Comparison of ENCODE assay signal across 2 cellular contexts in the genomic region with DNA sequence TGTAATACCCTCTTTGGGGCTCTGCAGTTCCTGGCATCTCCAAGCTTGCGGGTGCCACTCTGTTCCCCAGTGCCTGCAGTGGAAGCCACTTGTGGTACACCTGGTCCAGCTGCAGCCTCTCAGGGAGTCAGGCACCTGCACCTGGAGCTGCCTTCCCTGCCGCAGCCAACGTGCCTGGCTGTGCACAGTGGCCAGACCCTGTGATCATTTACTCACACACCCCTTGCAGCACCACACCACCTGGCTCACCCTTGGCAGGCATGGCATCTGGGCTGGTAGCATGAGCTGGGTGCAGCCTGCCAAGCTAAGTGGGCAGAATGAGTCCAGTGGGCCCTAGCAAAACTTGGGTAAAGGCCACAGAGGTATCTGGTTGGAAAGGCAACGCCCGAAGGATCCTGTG.
TF ChIP-seq lines count a peak whose summit lies in the region.

No MANE protein-coding gene starts in this region.

TF ChIP-seq in H1, 55 proteins besides CTCF, POLR2A, EP300 and RAD21:
- TF ChIP-seq, protein P1, sequence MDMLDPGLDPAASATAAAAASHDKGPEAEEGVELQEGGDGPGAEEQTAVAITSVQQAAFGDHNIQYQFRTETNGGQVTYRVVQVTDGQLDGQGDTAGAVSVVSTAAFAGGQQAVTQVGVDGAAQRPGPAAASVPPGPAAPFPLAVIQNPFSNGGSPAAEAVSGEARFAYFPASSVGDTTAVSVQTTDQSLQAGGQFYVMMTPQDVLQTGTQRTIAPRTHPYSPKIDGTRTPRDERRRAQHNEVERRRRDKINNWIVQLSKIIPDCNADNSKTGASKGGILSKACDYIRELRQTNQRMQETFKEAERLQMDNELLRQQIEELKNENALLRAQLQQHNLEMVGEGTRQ (IDR thresholded peaks at IDR 0.05; ENCODE audit: low read length) = no peak
- TF ChIP-seq SRF (IDR thresholded peaks at IDR 0.05; ENCODE audit: low read depth, low read length) (no peak), FOSL1 (IDR thresholded peaks at IDR 0.05; ENCODE audit: insufficient read depth, low read depth, low read length) (no peak), TAF1 (IDR thresholded peaks at IDR 0.05; ENCODE audit: low read depth, low read length) (no peak), HDAC6 (IDR thresholded peaks at IDR 0.05; ENCODE audit: low read depth, low read length) (no peak), SIRT6 (IDR thresholded peaks at IDR 0.05; ENCODE audit: low read length) (no peak), HDAC2 (IDR thresholded peaks at IDR 0.05; ENCODE audit: borderline replicate concordance in 1 of 2, low read depth in 2 of 2, low read length in 2 of 2) (no peak), GTF2F1 (IDR thresholded peaks at IDR 0.05; ENCODE audit: borderline replicate concordance, low read depth, low read length) (no peak), YY1 (IDR thresholded peaks at IDR 0.05; ENCODE audit: low read depth, low read length) (no peak)

TF ChIP-seq in SK-N-SH, 30 proteins besides CTCF, POLR2A, EP300 and RAD21:
- TF ChIP-seq CHD2 (IDR thresholded peaks at IDR 0.05; ENCODE audit: low read length, partially characterized antibody) (no peak), MEF2A (IDR thresholded peaks at IDR 0.05; ENCODE audit: borderline replicate concordance, low read depth) (no peak), NFIC (IDR thresholded peaks at IDR 0.05; ENCODE audit: borderline replicate concordance) (no peak), FOXJ3 (CRISPR knock-in tag; IDR thresholded peaks at IDR 0.05) (no peak), POLR2AphosphoS5 (IDR thresholded peaks at IDR 0.05; ENCODE audit: low read depth, low read length) (no peak), ELF1 (IDR thresholded peaks at IDR 0.05) (no peak), GABPA (IDR thresholded peaks at IDR 0.05; ENCODE audit: low read depth) (no peak), FOSL2 (IDR thresholded peaks at IDR 0.05; ENCODE audit: borderline replicate concordance, low read depth) (no peak), SIN3A (IDR thresholded peaks at IDR 0.05; ENCODE audit: borderline replicate concordance, low read depth, low read length) (no peak), MXI1 (IDR thresholded peaks at IDR 0.05; ENCODE audit: low read depth, low read length) (no peak), NRF1 (IDR thresholded peaks at IDR 0.05; ENCODE audit: low read depth, low read length) (no peak), SMC3 (IDR thresholded peaks at IDR 0.05; ENCODE audit: low read depth, low read length) (no peak)
- TF ChIP-seq, protein P2, sequence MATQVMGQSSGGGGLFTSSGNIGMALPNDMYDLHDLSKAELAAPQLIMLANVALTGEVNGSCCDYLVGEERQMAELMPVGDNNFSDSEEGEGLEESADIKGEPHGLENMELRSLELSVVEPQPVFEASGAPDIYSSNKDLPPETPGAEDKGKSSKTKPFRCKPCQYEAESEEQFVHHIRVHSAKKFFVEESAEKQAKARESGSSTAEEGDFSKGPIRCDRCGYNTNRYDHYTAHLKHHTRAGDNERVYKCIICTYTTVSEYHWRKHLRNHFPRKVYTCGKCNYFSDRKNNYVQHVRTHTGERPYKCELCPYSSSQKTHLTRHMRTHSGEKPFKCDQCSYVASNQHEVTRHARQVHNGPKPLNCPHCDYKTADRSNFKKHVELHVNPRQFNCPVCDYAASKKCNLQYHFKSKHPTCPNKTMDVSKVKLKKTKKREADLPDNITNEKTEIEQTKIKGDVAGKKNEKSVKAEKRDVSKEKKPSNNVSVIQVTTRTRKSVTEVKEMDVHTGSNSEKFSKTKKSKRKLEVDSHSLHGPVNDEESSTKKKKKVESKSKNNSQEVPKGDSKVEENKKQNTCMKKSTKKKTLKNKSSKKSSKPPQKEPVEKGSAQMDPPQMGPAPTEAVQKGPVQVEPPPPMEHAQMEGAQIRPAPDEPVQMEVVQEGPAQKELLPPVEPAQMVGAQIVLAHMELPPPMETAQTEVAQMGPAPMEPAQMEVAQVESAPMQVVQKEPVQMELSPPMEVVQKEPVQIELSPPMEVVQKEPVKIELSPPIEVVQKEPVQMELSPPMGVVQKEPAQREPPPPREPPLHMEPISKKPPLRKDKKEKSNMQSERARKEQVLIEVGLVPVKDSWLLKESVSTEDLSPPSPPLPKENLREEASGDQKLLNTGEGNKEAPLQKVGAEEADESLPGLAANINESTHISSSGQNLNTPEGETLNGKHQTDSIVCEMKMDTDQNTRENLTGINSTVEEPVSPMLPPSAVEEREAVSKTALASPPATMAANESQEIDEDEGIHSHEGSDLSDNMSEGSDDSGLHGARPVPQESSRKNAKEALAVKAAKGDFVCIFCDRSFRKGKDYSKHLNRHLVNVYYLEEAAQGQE (IDR thresholded peaks at IDR 0.05; ENCODE audit: low read depth, low read length) = no peak
- TF ChIP-seq, protein P1 (IDR thresholded peaks at IDR 0.05; ENCODE audit: borderline replicate concordance, low read depth, low read length) = no peak
- TF ChIP-seq, protein P3, sequence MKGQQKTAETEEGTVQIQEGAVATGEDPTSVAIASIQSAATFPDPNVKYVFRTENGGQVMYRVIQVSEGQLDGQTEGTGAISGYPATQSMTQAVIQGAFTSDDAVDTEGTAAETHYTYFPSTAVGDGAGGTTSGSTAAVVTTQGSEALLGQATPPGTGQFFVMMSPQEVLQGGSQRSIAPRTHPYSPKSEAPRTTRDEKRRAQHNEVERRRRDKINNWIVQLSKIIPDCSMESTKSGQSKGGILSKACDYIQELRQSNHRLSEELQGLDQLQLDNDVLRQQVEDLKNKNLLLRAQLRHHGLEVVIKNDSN (IDR thresholded peaks at IDR 0.05; ENCODE audit: borderline replicate concordance, low read depth) = no peak
- TF ChIP-seq, protein P4, sequence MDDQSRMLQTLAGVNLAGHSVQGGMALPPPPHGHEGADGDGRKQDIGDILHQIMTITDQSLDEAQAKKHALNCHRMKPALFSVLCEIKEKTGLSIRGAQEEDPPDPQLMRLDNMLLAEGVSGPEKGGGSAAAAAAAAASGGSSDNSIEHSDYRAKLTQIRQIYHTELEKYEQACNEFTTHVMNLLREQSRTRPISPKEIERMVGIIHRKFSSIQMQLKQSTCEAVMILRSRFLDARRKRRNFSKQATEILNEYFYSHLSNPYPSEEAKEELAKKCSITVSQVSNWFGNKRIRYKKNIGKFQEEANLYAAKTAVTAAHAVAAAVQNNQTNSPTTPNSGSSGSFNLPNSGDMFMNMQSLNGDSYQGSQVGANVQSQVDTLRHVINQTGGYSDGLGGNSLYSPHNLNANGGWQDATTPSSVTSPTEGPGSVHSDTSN (IDR thresholded peaks at IDR 0.05) = no peak
- TF ChIP-seq, protein P5, sequence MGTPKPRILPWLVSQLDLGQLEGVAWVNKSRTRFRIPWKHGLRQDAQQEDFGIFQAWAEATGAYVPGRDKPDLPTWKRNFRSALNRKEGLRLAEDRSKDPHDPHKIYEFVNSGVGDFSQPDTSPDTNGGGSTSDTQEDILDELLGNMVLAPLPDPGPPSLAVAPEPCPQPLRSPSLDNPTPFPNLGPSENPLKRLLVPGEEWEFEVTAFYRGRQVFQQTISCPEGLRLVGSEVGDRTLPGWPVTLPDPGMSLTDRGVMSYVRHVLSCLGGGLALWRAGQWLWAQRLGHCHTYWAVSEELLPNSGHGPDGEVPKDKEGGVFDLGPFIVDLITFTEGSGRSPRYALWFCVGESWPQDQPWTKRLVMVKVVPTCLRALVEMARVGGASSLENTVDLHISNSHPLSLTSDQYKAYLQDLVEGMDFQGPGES (IDR thresholded peaks at IDR 0.05; ENCODE audit: low read depth, low read length) = no peak
- TF ChIP-seq, protein P6, sequence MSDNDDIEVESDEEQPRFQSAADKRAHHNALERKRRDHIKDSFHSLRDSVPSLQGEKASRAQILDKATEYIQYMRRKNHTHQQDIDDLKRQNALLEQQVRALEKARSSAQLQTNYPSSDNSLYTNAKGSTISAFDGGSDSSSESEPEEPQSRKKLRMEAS (IDR thresholded peaks at IDR 0.05; ENCODE audit: low read depth) = no peak
